3 cellular contexts compared by ENCODE assay signal in the genomic region with DNA sequence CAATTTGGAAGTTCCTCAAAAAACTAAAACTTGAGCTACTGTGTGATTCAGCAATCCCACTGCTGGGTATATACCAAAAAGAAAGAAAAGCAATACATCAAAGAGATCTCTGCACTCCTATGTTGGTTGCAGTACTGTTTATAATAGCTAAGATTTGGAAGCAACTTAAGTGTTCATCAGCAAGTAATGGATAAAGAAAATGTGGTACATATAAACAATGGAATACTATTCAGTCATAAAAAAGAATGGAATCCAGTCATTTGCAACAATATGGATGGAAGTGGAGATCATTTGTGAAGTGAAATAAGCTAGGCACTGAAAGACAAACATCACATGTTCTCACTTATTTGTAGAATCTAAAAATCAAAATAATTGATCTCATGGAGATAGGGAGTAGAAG.
TF ChIP-seq lines count a peak whose summit lies in the region.

No MANE protein-coding gene starts in this region.

TF ChIP-seq in SK-N-SH treated with all-trans-retinoic acid at 6 μM for 48 hours, 23 proteins besides CTCF, POLR2A, EP300 and RAD21:
- TF ChIP-seq, protein P1, sequence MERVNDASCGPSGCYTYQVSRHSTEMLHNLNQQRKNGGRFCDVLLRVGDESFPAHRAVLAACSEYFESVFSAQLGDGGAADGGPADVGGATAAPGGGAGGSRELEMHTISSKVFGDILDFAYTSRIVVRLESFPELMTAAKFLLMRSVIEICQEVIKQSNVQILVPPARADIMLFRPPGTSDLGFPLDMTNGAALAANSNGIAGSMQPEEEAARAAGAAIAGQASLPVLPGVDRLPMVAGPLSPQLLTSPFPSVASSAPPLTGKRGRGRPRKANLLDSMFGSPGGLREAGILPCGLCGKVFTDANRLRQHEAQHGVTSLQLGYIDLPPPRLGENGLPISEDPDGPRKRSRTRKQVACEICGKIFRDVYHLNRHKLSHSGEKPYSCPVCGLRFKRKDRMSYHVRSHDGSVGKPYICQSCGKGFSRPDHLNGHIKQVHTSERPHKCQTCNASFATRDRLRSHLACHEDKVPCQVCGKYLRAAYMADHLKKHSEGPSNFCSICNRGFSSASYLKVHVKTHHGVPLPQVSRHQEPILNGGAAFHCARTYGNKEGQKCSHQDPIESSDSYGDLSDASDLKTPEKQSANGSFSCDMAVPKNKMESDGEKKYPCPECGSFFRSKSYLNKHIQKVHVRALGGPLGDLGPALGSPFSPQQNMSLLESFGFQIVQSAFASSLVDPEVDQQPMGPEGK (CRISPR knock-in tag; IDR thresholded peaks at IDR 0.05; ENCODE audit: borderline replicate concordance), result no peak
- no peak for TF ChIP-seq ISL1 (CRISPR knock-in tag; IDR thresholded peaks at IDR 0.05)
- peak; percentile 91 for TF ChIP-seq ZNF8 (CRISPR knock-in tag; IDR thresholded peaks at IDR 0.05)
- no peak for TF ChIP-seq TOX (CRISPR knock-in tag; IDR thresholded peaks at IDR 0.05; ENCODE audit: borderline replicate concordance)

TF ChIP-seq in SK-N-SH, 30 proteins besides CTCF, POLR2A, EP300 and RAD21 (continued from another document):
- no peak for TF ChIP-seq RFX5 (IDR thresholded peaks at IDR 0.05; ENCODE audit: low read length)
- TF ChIP-seq, protein P2, sequence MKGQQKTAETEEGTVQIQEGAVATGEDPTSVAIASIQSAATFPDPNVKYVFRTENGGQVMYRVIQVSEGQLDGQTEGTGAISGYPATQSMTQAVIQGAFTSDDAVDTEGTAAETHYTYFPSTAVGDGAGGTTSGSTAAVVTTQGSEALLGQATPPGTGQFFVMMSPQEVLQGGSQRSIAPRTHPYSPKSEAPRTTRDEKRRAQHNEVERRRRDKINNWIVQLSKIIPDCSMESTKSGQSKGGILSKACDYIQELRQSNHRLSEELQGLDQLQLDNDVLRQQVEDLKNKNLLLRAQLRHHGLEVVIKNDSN (IDR thresholded peaks at IDR 0.05; ENCODE audit: borderline replicate concordance, low read depth), result no peak
- TF ChIP-seq GATA2 (CRISPR knock-in tag; IDR thresholded peaks at IDR 0.05), result no peak
- TF ChIP-seq, protein P3, sequence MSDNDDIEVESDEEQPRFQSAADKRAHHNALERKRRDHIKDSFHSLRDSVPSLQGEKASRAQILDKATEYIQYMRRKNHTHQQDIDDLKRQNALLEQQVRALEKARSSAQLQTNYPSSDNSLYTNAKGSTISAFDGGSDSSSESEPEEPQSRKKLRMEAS (IDR thresholded peaks at IDR 0.05; ENCODE audit: low read depth), result no peak
- no peak for TF ChIP-seq TCF12 (IDR thresholded peaks at IDR 0.05)
- TF ChIP-seq RXRA (IDR thresholded peaks at IDR 0.05; ENCODE audit: borderline replicate concordance, low read depth), result no peak
- TF ChIP-seq, protein P4, sequence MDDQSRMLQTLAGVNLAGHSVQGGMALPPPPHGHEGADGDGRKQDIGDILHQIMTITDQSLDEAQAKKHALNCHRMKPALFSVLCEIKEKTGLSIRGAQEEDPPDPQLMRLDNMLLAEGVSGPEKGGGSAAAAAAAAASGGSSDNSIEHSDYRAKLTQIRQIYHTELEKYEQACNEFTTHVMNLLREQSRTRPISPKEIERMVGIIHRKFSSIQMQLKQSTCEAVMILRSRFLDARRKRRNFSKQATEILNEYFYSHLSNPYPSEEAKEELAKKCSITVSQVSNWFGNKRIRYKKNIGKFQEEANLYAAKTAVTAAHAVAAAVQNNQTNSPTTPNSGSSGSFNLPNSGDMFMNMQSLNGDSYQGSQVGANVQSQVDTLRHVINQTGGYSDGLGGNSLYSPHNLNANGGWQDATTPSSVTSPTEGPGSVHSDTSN (IDR thresholded peaks at IDR 0.05), result no peak
- TF ChIP-seq, protein P5, sequence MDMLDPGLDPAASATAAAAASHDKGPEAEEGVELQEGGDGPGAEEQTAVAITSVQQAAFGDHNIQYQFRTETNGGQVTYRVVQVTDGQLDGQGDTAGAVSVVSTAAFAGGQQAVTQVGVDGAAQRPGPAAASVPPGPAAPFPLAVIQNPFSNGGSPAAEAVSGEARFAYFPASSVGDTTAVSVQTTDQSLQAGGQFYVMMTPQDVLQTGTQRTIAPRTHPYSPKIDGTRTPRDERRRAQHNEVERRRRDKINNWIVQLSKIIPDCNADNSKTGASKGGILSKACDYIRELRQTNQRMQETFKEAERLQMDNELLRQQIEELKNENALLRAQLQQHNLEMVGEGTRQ (IDR thresholded peaks at IDR 0.05; ENCODE audit: borderline replicate concordance, low read depth, low read length), result no peak
- TF ChIP-seq SMC3 (IDR thresholded peaks at IDR 0.05; ENCODE audit: low read depth, low read length), result no peak
- TF ChIP-seq TEAD4 (IDR thresholded peaks at IDR 0.05; ENCODE audit: borderline replicate concordance, insufficient read depth), result no peak
- TF ChIP-seq, protein P6, sequence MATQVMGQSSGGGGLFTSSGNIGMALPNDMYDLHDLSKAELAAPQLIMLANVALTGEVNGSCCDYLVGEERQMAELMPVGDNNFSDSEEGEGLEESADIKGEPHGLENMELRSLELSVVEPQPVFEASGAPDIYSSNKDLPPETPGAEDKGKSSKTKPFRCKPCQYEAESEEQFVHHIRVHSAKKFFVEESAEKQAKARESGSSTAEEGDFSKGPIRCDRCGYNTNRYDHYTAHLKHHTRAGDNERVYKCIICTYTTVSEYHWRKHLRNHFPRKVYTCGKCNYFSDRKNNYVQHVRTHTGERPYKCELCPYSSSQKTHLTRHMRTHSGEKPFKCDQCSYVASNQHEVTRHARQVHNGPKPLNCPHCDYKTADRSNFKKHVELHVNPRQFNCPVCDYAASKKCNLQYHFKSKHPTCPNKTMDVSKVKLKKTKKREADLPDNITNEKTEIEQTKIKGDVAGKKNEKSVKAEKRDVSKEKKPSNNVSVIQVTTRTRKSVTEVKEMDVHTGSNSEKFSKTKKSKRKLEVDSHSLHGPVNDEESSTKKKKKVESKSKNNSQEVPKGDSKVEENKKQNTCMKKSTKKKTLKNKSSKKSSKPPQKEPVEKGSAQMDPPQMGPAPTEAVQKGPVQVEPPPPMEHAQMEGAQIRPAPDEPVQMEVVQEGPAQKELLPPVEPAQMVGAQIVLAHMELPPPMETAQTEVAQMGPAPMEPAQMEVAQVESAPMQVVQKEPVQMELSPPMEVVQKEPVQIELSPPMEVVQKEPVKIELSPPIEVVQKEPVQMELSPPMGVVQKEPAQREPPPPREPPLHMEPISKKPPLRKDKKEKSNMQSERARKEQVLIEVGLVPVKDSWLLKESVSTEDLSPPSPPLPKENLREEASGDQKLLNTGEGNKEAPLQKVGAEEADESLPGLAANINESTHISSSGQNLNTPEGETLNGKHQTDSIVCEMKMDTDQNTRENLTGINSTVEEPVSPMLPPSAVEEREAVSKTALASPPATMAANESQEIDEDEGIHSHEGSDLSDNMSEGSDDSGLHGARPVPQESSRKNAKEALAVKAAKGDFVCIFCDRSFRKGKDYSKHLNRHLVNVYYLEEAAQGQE (IDR thresholded peaks at IDR 0.05; ENCODE audit: low read depth, low read length), result no peak
- no peak for TF ChIP-seq YY1 (IDR thresholded peaks at IDR 0.05; ENCODE audit: low read depth)
- no peak for TF ChIP-seq MXI1 (IDR thresholded peaks at IDR 0.05; ENCODE audit: low read depth, low read length)
- TF ChIP-seq JUND (IDR thresholded peaks at IDR 0.05), result no peak
- TF ChIP-seq RCOR1 (IDR thresholded peaks at IDR 0.05; ENCODE audit: low read length), result no peak
- TF ChIP-seq, protein P7, sequence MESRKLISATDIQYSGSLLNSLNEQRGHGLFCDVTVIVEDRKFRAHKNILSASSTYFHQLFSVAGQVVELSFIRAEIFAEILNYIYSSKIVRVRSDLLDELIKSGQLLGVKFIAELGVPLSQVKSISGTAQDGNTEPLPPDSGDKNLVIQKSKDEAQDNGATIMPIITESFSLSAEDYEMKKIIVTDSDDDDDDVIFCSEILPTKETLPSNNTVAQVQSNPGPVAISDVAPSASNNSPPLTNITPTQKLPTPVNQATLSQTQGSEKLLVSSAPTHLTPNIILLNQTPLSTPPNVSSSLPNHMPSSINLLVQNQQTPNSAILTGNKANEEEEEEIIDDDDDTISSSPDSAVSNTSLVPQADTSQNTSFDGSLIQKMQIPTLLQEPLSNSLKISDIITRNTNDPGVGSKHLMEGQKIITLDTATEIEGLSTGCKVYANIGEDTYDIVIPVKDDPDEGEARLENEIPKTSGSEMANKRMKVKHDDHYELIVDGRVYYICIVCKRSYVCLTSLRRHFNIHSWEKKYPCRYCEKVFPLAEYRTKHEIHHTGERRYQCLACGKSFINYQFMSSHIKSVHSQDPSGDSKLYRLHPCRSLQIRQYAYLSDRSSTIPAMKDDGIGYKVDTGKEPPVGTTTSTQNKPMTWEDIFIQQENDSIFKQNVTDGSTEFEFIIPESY (IDR thresholded peaks at IDR 0.05; ENCODE audit: borderline replicate concordance, low read depth), result no peak

TF ChIP-seq in K562, 482 proteins besides CTCF, POLR2A, EP300 and RAD21 (continued from another document):
- TF ChIP-seq RBM15 (IDR thresholded peaks at IDR 0.05; ENCODE audit: insufficient read depth, low read length) (no peak), TAF9B (IDR thresholded peaks at IDR 0.05; ENCODE audit: partially characterized antibody) (no peak), ZNF347 (CRISPR knock-in tag; IDR thresholded peaks at IDR 0.05; ENCODE audit: low read depth) (no peak), MIER1 (IDR thresholded peaks at IDR 0.05; ENCODE audit: low read depth) (no peak)
